8 cellular contexts compared by ENCODE assay signal in the genomic region with DNA sequence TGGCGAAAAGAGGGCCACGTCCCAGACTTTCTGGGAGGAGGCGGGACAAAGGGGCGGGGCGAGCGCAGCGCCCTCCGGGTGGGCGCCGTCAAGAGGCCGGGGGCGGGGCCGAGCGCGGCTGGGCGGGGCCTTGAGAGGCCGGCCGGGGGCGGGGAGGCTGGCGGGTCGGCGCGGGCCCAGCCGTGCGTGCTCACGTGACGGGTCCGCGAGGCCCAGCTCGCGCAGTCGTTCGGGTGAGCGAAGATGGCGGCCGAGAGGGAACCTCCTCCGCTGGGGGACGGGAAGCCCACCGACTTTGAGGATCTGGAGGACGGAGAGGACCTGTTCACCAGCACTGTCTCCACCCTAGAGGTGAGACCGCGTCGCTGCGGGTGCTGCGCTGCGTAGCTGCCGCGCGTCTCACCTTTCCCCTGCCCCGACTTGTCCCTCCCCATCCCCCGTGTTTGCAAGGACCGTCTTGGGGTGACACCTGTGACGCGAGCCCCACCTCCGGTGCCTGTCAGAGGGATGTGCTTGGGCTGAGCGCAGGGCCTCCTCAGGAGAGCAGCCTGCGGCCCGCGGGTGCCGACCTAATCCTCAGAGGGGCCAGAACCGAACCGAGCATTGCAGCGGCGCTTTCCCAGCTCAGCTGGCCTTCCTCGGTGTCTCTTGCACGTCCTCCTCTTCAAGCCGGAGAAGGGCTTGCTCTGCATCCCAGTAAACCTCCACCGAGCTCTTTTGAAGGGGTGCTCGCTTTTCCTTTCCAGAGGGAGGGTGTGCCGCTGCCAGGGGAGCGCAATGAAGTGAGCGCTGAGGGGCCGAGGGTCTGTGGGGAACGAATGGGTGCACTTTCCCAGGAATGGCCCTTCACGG. TPM values are rescaled to one million over a fixed set of nuclear protein-coding genes. Genes with fewer than 3 reads are reported as not detected.
DNase-seq lines count a peak whose midpoint lies in the region; ATAC-seq and TF ChIP-seq lines count a peak whose summit lies in the region.

TSS of gene SNX2 (plus strand) at position 220 of the 852 bp plus-strand sequence. CDS start at position 244, 24 bp downstream.

- DNase-seq in A172 (ENCODE audit: low spot score) (peak; percentile 64), NCI-H2171 treated with DMSO at 0.1 percent for 48 hours (lab: John Stamatoyannopoulos, UW) (peak; percentile 72), T47D (ENCODE audit: low read depth in 1 of 2, low spot score in 1 of 2) (peak; percentile 69 to 92)

- H3K4me3 ChIP-seq in iPS-18c (ENCODE audit: insufficient read depth, low read depth, low read length) = peak within 1 kb of the TSS; percentile 91
- H3K4me3 ChIP-seq in skin epidermis = peak within 1 kb of the TSS; percentile 64 to 97 (median 90)

- ATAC-seq in GM18511 (IDR thresholded peaks at IDR 0.05; ENCODE audit: unreplicated experiment) (peak; percentile 90), HG03025 (IDR thresholded peaks at IDR 0.05; ENCODE audit: low FRiP score, unreplicated experiment) (peak; percentile 96)

- H3K9me3 ChIP-seq in iPS-18c (ENCODE audit: control insufficient read depth, insufficient read depth, low read length) = no peaks in the 10 kb centered on the region

- in situ Hi-C loops in T47D (cut with HindIII; ENCODE audit: low pct_unique_long_range_greater_than_20kb, low sequenced_read_pairs) = no loop called here

- H3K27ac ChIP-seq in VCaP (peak within 1 kb of the TSS; percentile 88), skin epidermis (peak within 1 kb of the TSS; percentile 66 to 96 (median 88))

- peak; percentile 26; the same call in 1 of the 2 replicates for TF ChIP-seq CTCF in VCaP (conservative IDR thresholded peaks at IDR 0.05)

RNA-seq across cellular contexts. Expression of gene SNX2, which starts in this region (rescaled TPM):
- 95.4 and 97.5 TPM in 2 replicates for total RNA-seq in A172 (2014; rRNA removed; shearing (Covaris generic))

Comparison
In these comparisons a context has a peak if more than half of its experiments do, and no peak if none do; other contexts are left out.
1. Peak in every context shown above with its lines: DNase-seq, ATAC-seq, H3K4me3 ChIP-seq and H3K27ac ChIP-seq.